Comparison of ENCODE assay signal across 24 cellular contexts in genomic region chr3:44353355-44353924, GRCh38. TPM values are rescaled to one million over a fixed set of nuclear protein-coding genes. Genes with fewer than 3 reads are reported as not detected.
DNase-seq lines count a peak whose midpoint lies in the region; ATAC-seq, FAIRE-seq and TF ChIP-seq lines count a peak whose summit lies in the region.
"Had no signal": no experiment of that assay in that cellular context is flagged by ENCODE, and none has a peak within 500 bp of the region (broad histone marks: within the 10 kb centered on the region; RNA-seq: fewer than 3 reads in every experiment).

No MANE protein-coding gene starts in this region.

- TF ChIP-seq CTCF in left ventricle myocardium inferior (IDR thresholded peaks at IDR 0.05; ENCODE audit: borderline replicate concordance): no peak
- no peak for TF ChIP-seq CTCF in K562 (IDR thresholded peaks at IDR 0.05 in 2 of 3, conservative IDR thresholded peaks at IDR 0.05 in 1 of 3; ENCODE audit: insufficient read depth in 2 of 3, low read depth in 1 of 3, low read length in 3 of 3)
- no peak for TF ChIP-seq CTCF in progenitor cell of endocrine pancreas (IDR thresholded peaks at IDR 0.05; ENCODE audit: unreplicated experiment)
- no peak for TF ChIP-seq CTCF in osteocyte (IDR thresholded peaks at IDR 0.05)

- peaks cover 8% of the 10 kb centered on the region; the same call in 1 of the 3 replicates for H3K79me2 ChIP-seq in K562 (ENCODE audit: control insufficient read depth, insufficient read depth, low read length)

- DNase-seq in left ventricle myocardium inferior (no peak), cardiac septum (ENCODE audit: low spot score) (no peak), K562 (ENCODE audit: extremely low read depth in 1 of 4, low spot score in 3 of 4) (no peak), progenitor cell of endocrine pancreas (ENCODE audit: low spot score, unreplicated experiment) (no peak), cerebellar nuclear complex (lab: John Stamatoyannopoulos, UW) (no peak), osteocyte (ENCODE audit: extremely low spot score, unreplicated experiment) (no peak)
- DNase-seq: 8988T; ACHN; AML-193; BE2C; Calu3; CD4-positive, alpha-beta memory T cell; COR-L47; DMS53; DMS79 treated with DMSO at 0.1 percent for 48 hours; GF-D8; GOT3; HFFc6 had no signal

- H3K27me3 ChIP-seq in left ventricle myocardium inferior (ENCODE audit: low read depth) (no peaks in the 10 kb centered on the region), K562 (ENCODE audit: control insufficient read depth in 2 of 2, insufficient read depth in 2 of 2, low read length in 2 of 2) (no peaks in the 10 kb centered on the region)
- H3K27me3 ChIP-seq: BE2C; BLaER1 treated with 17β-estradiol and CSF1 and Interleukin-3, amounts not matched to agents 10 nM and 100 nM had no signal

- POLR2A ChIA-PET in K562 (lab: Yijun Ruan, JAX): interaction anchor here (0.8 kb wide), 1 partner anchor 217 kb away, joined by 3 read pairs; no protein-coding TSS in a partner anchor

- intact Hi-C loops in left ventricle myocardium inferior (cut with micrococcal nuclease): no loop called here
- intact Hi-C loops in cardiac septum (cut with DNase I): no loop called here
- intact Hi-C loops in K562 (cut with micrococcal nuclease): no loop called here

- no peak for TF ChIP-seq RAD21 in K562 (CRISPR knock-in tag; conservative IDR thresholded peaks at IDR 0.05 in 1 of 2, IDR thresholded peaks at IDR 0.05 in 1 of 2)

- H3K27me3 Mint-ChIP-seq in progenitor cell of endocrine pancreas (no peaks in the 10 kb centered on the region), osteocyte (ENCODE audit: unreplicated experiment) (no peaks in the 10 kb centered on the region)
- H3K27me3 Mint-ChIP-seq: CD4-positive, alpha-beta memory T cell had no signal

- FAIRE-seq in K562 (lab: Jason Lieb, UNC): no peak
- FAIRE-seq: A549, GM12891, GM18507, H54 had no signal

- H3K9me3 ChIP-seq in left ventricle myocardium inferior (replicated peaks) (peaks cover 14% of the 10 kb centered on the region), K562 (replicated peaks; ENCODE audit: control insufficient read depth, insufficient read depth, low read depth, low read length) (no peaks in the 10 kb centered on the region)
- H3K9me3 ChIP-seq: A549, BE2C, HAP-1 had no signal

- H3K4me1 Mint-ChIP-seq in progenitor cell of endocrine pancreas (ENCODE audit: low read depth): peaks cover 39% of the 10 kb centered on the region
- H3K4me1 Mint-ChIP-seq in osteocyte (ENCODE audit: unreplicated experiment): peaks cover 27% of the 10 kb centered on the region

- H2AFZ ChIP-seq in K562 (ENCODE audit: low read depth, low read length): no peak overlapping the region

- in situ Hi-C loops in K562 (cut with MboI): no loop called here

- no peak overlapping the region for H3K9ac ChIP-seq in K562 (ENCODE audit: insufficient read depth in 1 of 2, low read depth in 2 of 2, low read length in 2 of 2)
- H3K9ac ChIP-seq: BLaER1 treated with 17β-estradiol and CSF1 and Interleukin-3, amounts not matched to agents 10 nM and 100 nM had no signal

- ATAC-seq in K562: no peak
- ATAC-seq: A549 had no signal

- no peaks in the 10 kb centered on the region for H3K9me1 ChIP-seq in K562 (ENCODE audit: control insufficient read depth, insufficient read depth, low read length)

- H3K4me1 ChIP-seq in left ventricle myocardium inferior (peaks cover 59% of the 10 kb centered on the region), K562 (replicated peaks in 1 of 2; ENCODE audit: control insufficient read depth in 2 of 2, insufficient read depth in 2 of 2, low read length in 2 of 2) (peaks cover 0 to 29% of the 10 kb centered on the region in 2 experiments; a peak in 4 of 5 replicates)
- H3K4me1 ChIP-seq: BE2C had no signal

- TF ChIP-seq POLR2A in K562 (conservative IDR thresholded peaks at IDR 0.05): no peak

- H3K27ac ChIP-seq in left ventricle myocardium inferior (replicated peaks): peak overlapping the region; percentile 87
- H3K27ac ChIP-seq in K562 (ENCODE audit: extremely low read depth, low read depth, low read length): no peak overlapping the region
- H3K27ac ChIP-seq: A549 had no signal

- WGBS in K562 (ENCODE audit: insufficient coverage, low coverage, missing lambda C conversion rate): 96% methylated on average over 1 of the region's 1 CpG

- H4K20me1 ChIP-seq in K562 (replicated peaks; ENCODE audit: control insufficient read depth, insufficient read depth, low read length): 0 out of 2 replicates have a peak, but pooled peaks cover 6% of the 10 kb centered on the region

- no peak overlapping the region for H3K4me3 ChIP-seq in left ventricle myocardium inferior
- no peak overlapping the region for H3K4me3 ChIP-seq in K562
- H3K4me3 ChIP-seq: A549; BLaER1 treated with 17β-estradiol and CSF1 and Interleukin-3, amounts not matched to agents 10 nM and 100 nM; HAP-1 had no signal

- TF ChIP-seq EP300 in K562 (IDR thresholded peaks at IDR 0.05; ENCODE audit: low read length): no peak

- H3K27ac Mint-ChIP-seq in progenitor cell of endocrine pancreas (peak overlapping the region; percentile 38), osteocyte (ENCODE audit: unreplicated experiment) (no peak overlapping the region)
- H3K27ac Mint-ChIP-seq: HFFc6 had no signal

- H3K36me3 Mint-ChIP-seq in progenitor cell of endocrine pancreas (ENCODE audit: insufficient read depth) (peaks cover 34% of the 10 kb centered on the region), osteocyte (ENCODE audit: unreplicated experiment) (peaks cover 13% of the 10 kb centered on the region)

- H3K4me2 ChIP-seq in K562 (ENCODE audit: insufficient read depth, low read length): no peak overlapping the region
- H3K4me2 ChIP-seq: A549; BLaER1 treated with 17β-estradiol and CSF1 and Interleukin-3, amounts not matched to agents 10 nM and 100 nM had no signal

- no TSS peak for BruUV-seq in K562 (replicated peaks; lab: Mats Ljungman, UMichigan)

- H3K4me3 Mint-ChIP-seq in progenitor cell of endocrine pancreas (ENCODE audit: low read depth) (no peak overlapping the region), osteocyte (ENCODE audit: unreplicated experiment) (no peak overlapping the region)
- H3K4me3 Mint-ChIP-seq: CD4-positive, alpha-beta memory T cell; HFFc6 had no signal

- H3K36me3 ChIP-seq in left ventricle myocardium inferior: peaks cover 15% of the 10 kb centered on the region
- peaks cover 5% of the 10 kb centered on the region; the same call in 2 of the 3 replicates for H3K36me3 ChIP-seq in K562 (ENCODE audit: control insufficient read depth, insufficient read depth, low read length)
- H3K36me3 ChIP-seq: BE2C, HAP-1 had no signal

- CTCF ChIA-PET in K562 (lab: Yijun Ruan, JAX; ENCODE audit: low intra/inter-chr PET ratio): no interaction called here

- H3K9me3 Mint-ChIP-seq in progenitor cell of endocrine pancreas (ENCODE audit: low read depth) (peaks cover 17% of the 10 kb centered on the region), osteocyte (ENCODE audit: unreplicated experiment) (peaks cover 11% of the 10 kb centered on the region)
- H3K9me3 Mint-ChIP-seq: CD4-positive, alpha-beta memory T cell; HFFc6 had no signal

TF ChIP-seq in K562, 482 proteins besides CTCF, POLR2A, EP300 and RAD21 (continues in another document):
- peak in 1 of 2 experiments; percentile 98 for TF ChIP-seq AFF1 (IDR thresholded peaks at IDR 0.05; ENCODE audit: low read depth in 1 of 2, partially characterized antibody in 2 of 2)

RNA-seq across cellular contexts. Expression of gene TCAIM, which starts 14.9 kb away (rescaled TPM):
- total RNA-seq in left ventricle myocardium inferior: 35.9 TPM
- 36.5 TPM for total RNA-seq in cardiac septum
- 22.4 and 50.3 TPM in 2 replicates for total RNA-seq in K562 (2011; cell fraction: chromatin; rRNA removed; ENCODE audit: low replicate concordance)
- total RNA-seq in K562 (2011; cell fraction: nucleolus; rRNA removed): 13.2 and 13.8 TPM in 2 replicates
- total RNA-seq in K562 (2011; cell fraction: nucleoplasm; rRNA removed): 32.0 and 70.5 TPM in 2 replicates
- 18.6 and 19.7 TPM in 2 replicates for total RNA-seq in K562 (2014; rRNA removed)
- 36.7 and 43.5 TPM in 2 replicates for total RNA-seq in K562 (2014; rRNA removed; fragmentation: Illumina TruSeq; extraction: Trizol)
- total RNA-seq in K562 (2015; rRNA removed; fragmentation: Illumina TruSeq; extraction: Trizol): 37.7 and 43.4 TPM in 2 replicates
- 23.0 and 25.2 TPM in 2 replicates for total RNA-seq in K562 (2021)
- 42.5 and 53.3 TPM in 2 replicates for polyA plus RNA-seq in K562 (2011; rRNA removed)
- 16.1 and 27.9 TPM in 2 replicates for polyA plus RNA-seq in K562 (2011; cell fraction: cytosol; rRNA removed)
- 13.7 and 14.4 TPM in 2 replicates for polyA plus RNA-seq in K562 (2011; cell fraction: nucleus; rRNA removed)
- polyA plus RNA-seq in K562 (2012): 29.7 and 43.6 TPM in 2 replicates
- polyA plus RNA-seq in K562 (2014; fragmentation: Illumina TruSeq; extraction: Trizol): 32.3 and 36.9 TPM in 2 replicates
- 10 to 100 TPM; 41.5 to 44.9 TPM for polyA plus RNA-seq in K562 (2014; fragmentation: Nextera tagmentation; extraction: Ambion mirVana)
- polyA plus RNA-seq in K562 (2014; rRNA removed): 27.6 and 29.5 TPM in 2 replicates
- polyA minus RNA-seq in K562 (2011; rRNA and poly(A)+ RNA removed): 38.9 and 41.3 TPM in 2 replicates
- polyA minus RNA-seq in K562 (2011; cell fraction: cytosol; rRNA and poly(A)+ RNA removed): 14.1 and 21.8 TPM in 2 replicates
- 19.5 and 36.3 TPM in 2 replicates for polyA minus RNA-seq in K562 (2011; cell fraction: nucleus; rRNA and poly(A)+ RNA removed)
- 33.8 and 34.1 TPM in 2 replicates for total RNA-seq in progenitor cell of endocrine pancreas
- total RNA-seq in osteocyte: 27.1 and 30.2 TPM in 2 replicates
